ENCODE assay signal across 33 cellular contexts in genomic region chr3:112376413-112376812, GRCh38. TPM values are rescaled to one million over a fixed set of nuclear protein-coding genes. Genes with fewer than 3 reads are reported as not detected.
DNase-seq lines count a peak whose midpoint lies in the region; ATAC-seq and TF ChIP-seq lines count a peak whose summit lies in the region.
"Had no signal": no experiment of that assay in that cellular context is flagged by ENCODE, and none has a peak within 500 bp of the region (broad histone marks: within the 10 kb centered on the region; RNA-seq: fewer than 3 reads in every experiment).

No MANE protein-coding gene starts in this region.

- no peak for DNase-seq in left ventricle myocardium inferior
- no peak for DNase-seq in Right ventricle myocardium inferior (ENCODE audit: missing footprints)
- no peak for DNase-seq in adipocyte (ENCODE audit: low read depth)
- peak; percentile 33 for DNase-seq in iris pigment epithelial cell (ENCODE audit: low read depth)
- DNase-seq in ecto neural progenitor cell (ENCODE audit: low spot score): no peak
- no peak for DNase-seq in effector memory CD8-positive, alpha-beta T cell
- no peak for DNase-seq in GM10266 (ENCODE audit: extremely low spot score)
- DNase-seq: activated CD4-positive, CD25-positive, alpha-beta regulatory T cell treated with anti-CD3 and anti-CD28 coated beads, Interleukin-2, amount 50 U/mL, for 72 hours; activated CD8-positive, alpha-beta T cell treated with anti-CD3 and anti-CD28 coated beads, Interleukin-2, amount 10 ng/mL, durations not matched to agents 7 days and 5 days; aorta; colonic mucosa; DMS153; heart right ventricle; KG1; NCI-H1436 treated with DMSO at 0.1 percent for 48 hours; NCI-H2081 treated with DMSO at 0.1 percent for 48 hours; NCI-H2227 treated with DMSO at 0.1 percent for 48 hours; NCI-H526 treated with DMSO at 0.1 percent for 48 hours; NK-92 treated with Interleukin-12 subunit alpha and Interleukin-12 subunit beta, amount 100 ng/mL, for 24 hours; PC-3; stimulated activated CD8-positive, alpha-beta memory T cell treated with anti-CD3 and anti-CD28 coated beads, Interleukin-4, amount 100 ng/mL, for 48 hours had no signal

- H3K36me3 ChIP-seq in left ventricle myocardium inferior (no peaks in the 10 kb centered on the region), adipocyte (ENCODE audit: control insufficient read depth, insufficient read depth, low read length, severe bottlenecking) (no peaks in the 10 kb centered on the region)
- H3K36me3 ChIP-seq: cardiac muscle cell, colonic mucosa, heart right ventricle, thoracic aorta, vagina had no signal

- peaks cover 0 to 13% of the 10 kb centered on the region in 2 donors for H3K27me3 Mint-ChIP-seq in effector memory CD8-positive, alpha-beta T cell
- H3K27me3 Mint-ChIP-seq: activated naive CD8-positive, alpha-beta T cell; stimulated activated naive CD8-positive, alpha-beta T cell treated with anti-CD3 and anti-CD28 coated beads, Interleukin-15, Interleukin-2, amounts not matched to agents 100 ng/mL and 50 ng/mL, for 24 hours had no signal

- H3K27me3 ChIP-seq in left ventricle myocardium inferior (ENCODE audit: low read depth): no peaks in the 10 kb centered on the region
- no peaks in the 10 kb centered on the region for H3K27me3 ChIP-seq in adipocyte (replicated peaks; ENCODE audit: control insufficient read depth, insufficient read depth, low read length)
- H3K27me3 ChIP-seq: cardiac muscle cell, colonic mucosa, foreskin keratinocyte, heart right ventricle, vagina had no signal

- no peak for TF ChIP-seq CTCF in left ventricle myocardium inferior (IDR thresholded peaks at IDR 0.05; ENCODE audit: borderline replicate concordance)
- no peak for TF ChIP-seq CTCF in GM10266 (IDR thresholded peaks at IDR 0.05; ENCODE audit: control insufficient read depth, insufficient read depth, low read depth, missing control alignments)

- H3K9ac ChIP-seq in adipocyte (ENCODE audit: low read length): no peak overlapping the region

- H3K9me3 ChIP-seq in left ventricle myocardium inferior (replicated peaks): no peaks in the 10 kb centered on the region
- no peaks in the 10 kb centered on the region for H3K9me3 ChIP-seq in adipocyte (ENCODE audit: control insufficient read depth, low read length)
- H3K9me3 ChIP-seq: colonic mucosa, heart right ventricle, thoracic aorta, vagina had no signal

- peaks cover 36% of the 10 kb centered on the region for H3K4me1 ChIP-seq in left ventricle myocardium inferior
- peaks cover 61% of the 10 kb centered on the region for H3K4me1 ChIP-seq in adipocyte (ENCODE audit: control insufficient read depth, insufficient read depth, low read length)
- H3K4me1 ChIP-seq: colonic mucosa had no signal

- H3K4me3 ChIP-seq in left ventricle myocardium inferior (no peak overlapping the region), adipocyte (ENCODE audit: low read length) (peak overlapping the region; percentile 4)
- H3K4me3 ChIP-seq: cardiac muscle cell, colonic mucosa, GM12878, heart right ventricle, thoracic aorta, vagina had no signal

- no peak overlapping the region for H3K27ac Mint-ChIP-seq in effector memory CD8-positive, alpha-beta T cell
- H3K27ac Mint-ChIP-seq: activated CD8-positive, alpha-beta T cell treated with anti-CD3 and anti-CD28 coated beads, Interleukin-2, amount 10 ng/mL, durations not matched to agents 7 days and 5 days; activated naive CD8-positive, alpha-beta T cell; stimulated activated naive CD8-positive, alpha-beta T cell treated with anti-CD3 and anti-CD28 coated beads, Interleukin-15, Interleukin-2, amounts not matched to agents 100 ng/mL and 50 ng/mL, for 24 hours; T-helper 1 cell treated with Interleukin-12 subunit alpha and Interleukin-12 subunit beta and Interleukin-4 antibody, amounts not matched to agents 30 μg/mL and 1 μg/mL, for 36 hours had no signal

- no peaks in the 10 kb centered on the region for H3K36me3 Mint-ChIP-seq in effector memory CD8-positive, alpha-beta T cell (ENCODE audit: insufficient read depth)
- H3K36me3 Mint-ChIP-seq: activated naive CD8-positive, alpha-beta T cell had no signal

- H3K27ac ChIP-seq in left ventricle myocardium inferior (replicated peaks): peak overlapping the region; percentile 60
- H3K27ac ChIP-seq: cardiac muscle cell, colonic mucosa, foreskin keratinocyte, vagina had no signal

- H3K4me1 Mint-ChIP-seq in effector memory CD8-positive, alpha-beta T cell (ENCODE audit: low read depth in 2 of 2): peaks cover 0 to under 1% of the 10 kb centered on the region in 2 donors

- no peaks in the 10 kb centered on the region for H3K9me3 Mint-ChIP-seq in effector memory CD8-positive, alpha-beta T cell
- H3K9me3 Mint-ChIP-seq: stimulated activated naive CD8-positive, alpha-beta T cell treated with anti-CD3 and anti-CD28 coated beads, Interleukin-15, Interleukin-2, amounts not matched to agents 100 ng/mL and 50 ng/mL, for 24 hours had no signal

- ATAC-seq in Right ventricle myocardium inferior (no peak), HG03521 (IDR thresholded peaks at IDR 0.05; ENCODE audit: unreplicated experiment) (no peak)
- no peak for ATAC-seq in effector memory CD8-positive, alpha-beta T cell (replicated peaks)
- ATAC-seq: activated CD8-positive, alpha-beta T cell treated with anti-CD3 and anti-CD28 coated beads, Interleukin-2, amount 10 ng/mL, durations not matched to agents 7 days and 5 days; esophagus mucosa; GM12878; PC-3; SK-N-SH treated with all-trans-retinoic acid at 6 μM for 48 hours had no signal

- intact Hi-C loops in left ventricle myocardium inferior (cut with micrococcal nuclease): no loop called here
- intact Hi-C loops in Right ventricle myocardium inferior (cut with DNase I): no loop called here

- H3K4me3 Mint-ChIP-seq in effector memory CD8-positive, alpha-beta T cell: no peak overlapping the region
- H3K4me3 Mint-ChIP-seq: activated CD8-positive, alpha-beta T cell treated with anti-CD3 and anti-CD28 coated beads, Interleukin-2, amount 10 ng/mL, durations not matched to agents 7 days and 5 days; activated naive CD8-positive, alpha-beta T cell; neural crest cell; stimulated activated naive CD8-positive, alpha-beta T cell treated with anti-CD3 and anti-CD28 coated beads, Interleukin-15, Interleukin-2, amounts not matched to agents 100 ng/mL and 50 ng/mL, for 24 hours; T-helper 1 cell treated with Interleukin-12 subunit alpha and Interleukin-12 subunit beta and Interleukin-4 antibody, amounts not matched to agents 30 μg/mL and 1 μg/mL, for 36 hours had no signal

RNA-seq across cellular contexts. Expression of gene CD200, which starts 43.5 kb away (rescaled TPM):
- total RNA-seq in left ventricle myocardium inferior: 1.1 TPM
- total RNA-seq in Right ventricle myocardium inferior: 0.92 TPM
- total RNA-seq: PC-3 had no signal
